Comparison of ENCODE assay signal across 1 cellular context in genomic region chr3:170357176-170357919, GRCh38.
TF ChIP-seq lines count a peak whose summit lies in the region.

Gene SKIL, plus strand, starts transcription at chr3:170357715. Its CDS starts 2,617 bp downstream, at chr3:170360332.

TF ChIP-seq in HepG2, 621 proteins besides CTCF, POLR2A, EP300 and RAD21 (continued from another document and continues in another):
- 0 out of 2 replicates have a peak, but pooled peaks have one; percentile 6 for TF ChIP-seq PAXIP1 (CRISPR knock-in tag; conservative IDR thresholded peaks at IDR 0.05)
- no peak for TF ChIP-seq PRDM10 (CRISPR knock-in tag; IDR thresholded peaks at IDR 0.05; ENCODE audit: low read depth)
- no peak for TF ChIP-seq ZNF234 (CRISPR knock-in tag; conservative IDR thresholded peaks at IDR 0.05)
- TF ChIP-seq ZBTB2 (CRISPR knock-in tag; IDR thresholded peaks at IDR 0.05; ENCODE audit: low read depth), result peak; percentile 74; the same call in 1 of the 2 replicates
- no peak; the same call in 1 of the 2 replicates for TF ChIP-seq SAFB2 (CRISPR knock-in tag; IDR thresholded peaks at IDR 0.05; ENCODE audit: borderline replicate concordance, low read depth)
- TF ChIP-seq ADNP (CRISPR knock-in tag; IDR thresholded peaks at IDR 0.05), result 0 out of 2 replicates have a peak, but pooled peaks have one; percentile 42
- no peak for TF ChIP-seq MIER3 (CRISPR knock-in tag; IDR thresholded peaks at IDR 0.05; ENCODE audit: borderline replicate concordance)
- no peak for TF ChIP-seq MAF1 (CRISPR knock-in tag; IDR thresholded peaks at IDR 0.05; ENCODE audit: borderline replicate concordance)
- no peak for TF ChIP-seq RCOR2 (CRISPR knock-in tag; IDR thresholded peaks at IDR 0.05)
- no peak for TF ChIP-seq TCF7 (IDR thresholded peaks at IDR 0.05; ENCODE audit: low read depth)
- 0 out of 2 replicates have a peak, but pooled peaks have one; percentile 41 for TF ChIP-seq ZSCAN29 (CRISPR knock-in tag; conservative IDR thresholded peaks at IDR 0.05)
- no peak; the same call in 1 of the 2 replicates for TF ChIP-seq ZFP90 (CRISPR knock-in tag; IDR thresholded peaks at IDR 0.05; ENCODE audit: borderline replicate concordance)
- TF ChIP-seq TFDP1 (CRISPR knock-in tag; IDR thresholded peaks at IDR 0.05; ENCODE audit: borderline replicate concordance), result peak; percentile 27; the same call in 1 of the 2 replicates
- TF ChIP-seq SMAD3 (CRISPR knock-in tag; IDR thresholded peaks at IDR 0.05), result 0 out of 2 replicates have a peak, but pooled peaks have one; percentile 17
- TF ChIP-seq MYC (CRISPR knock-in tag; IDR thresholded peaks at IDR 0.05; ENCODE audit: borderline replicate concordance), result no peak
- no peak for TF ChIP-seq ELF1 (CRISPR knock-in tag; IDR thresholded peaks at IDR 0.05)
- no peak for TF ChIP-seq NFKBIZ (CRISPR knock-in tag; IDR thresholded peaks at IDR 0.05)
- TF ChIP-seq ZNF329 (CRISPR knock-in tag; IDR thresholded peaks at IDR 0.05; ENCODE audit: low read depth), result 0 out of 2 replicates have a peak, but pooled peaks have one; percentile 57
- no peak for TF ChIP-seq THYN1 (CRISPR knock-in tag; IDR thresholded peaks at IDR 0.05; ENCODE audit: borderline replicate concordance, low read depth)
- TF ChIP-seq RFX5 (IDR thresholded peaks at IDR 0.05; ENCODE audit: low read depth, low read length), result 0 out of 2 replicates have a peak, but pooled peaks have one; percentile 51
- TF ChIP-seq SMARCC2 (IDR thresholded peaks at IDR 0.05), result no peak
- peak; percentile 41; the same call in 1 of the 2 replicates for TF ChIP-seq ARID4A (CRISPR knock-in tag; IDR thresholded peaks at IDR 0.05; ENCODE audit: borderline replicate concordance)
- peak; percentile 30; the same call in 1 of the 2 replicates for TF ChIP-seq ZNF776 (CRISPR knock-in tag; IDR thresholded peaks at IDR 0.05)
- TF ChIP-seq ZNF225 (CRISPR knock-in tag; IDR thresholded peaks at IDR 0.05), result no peak
- peak; percentile 41; the same call in 1 of the 2 replicates for TF ChIP-seq MAX (IDR thresholded peaks at IDR 0.05)
- no peak for TF ChIP-seq ZFP62 (CRISPR knock-in tag; IDR thresholded peaks at IDR 0.05)
- peak; percentile 89 for TF ChIP-seq SKIL (CRISPR knock-in tag; IDR thresholded peaks at IDR 0.05; ENCODE audit: borderline replicate concordance)
- no peak for TF ChIP-seq ZNF619 (CRISPR knock-in tag; IDR thresholded peaks at IDR 0.05)
- peak; percentile 70 for TF ChIP-seq GABPB1 (CRISPR knock-in tag; IDR thresholded peaks at IDR 0.05)
- TF ChIP-seq MXD1 (CRISPR knock-in tag; IDR thresholded peaks at IDR 0.05), result no peak
- peak; percentile 96 for TF ChIP-seq ZBTB14 (CRISPR knock-in tag; IDR thresholded peaks at IDR 0.05)
- TF ChIP-seq SOX13 (IDR thresholded peaks at IDR 0.05), result no peak
- peak in 1 of 2 experiments; percentile 8; a peak in 1 of 4 replicates for TF ChIP-seq SOX13 (CRISPR knock-in tag; conservative IDR thresholded peaks at IDR 0.05 in 1 of 2, IDR thresholded peaks at IDR 0.05 in 1 of 2)
- TF ChIP-seq ZNF18 (CRISPR knock-in tag; IDR thresholded peaks at IDR 0.05; ENCODE audit: insufficient replicate concordance), result no peak
